Comparison of ENCODE assay signal across 8 cellular contexts in the genomic region with DNA sequence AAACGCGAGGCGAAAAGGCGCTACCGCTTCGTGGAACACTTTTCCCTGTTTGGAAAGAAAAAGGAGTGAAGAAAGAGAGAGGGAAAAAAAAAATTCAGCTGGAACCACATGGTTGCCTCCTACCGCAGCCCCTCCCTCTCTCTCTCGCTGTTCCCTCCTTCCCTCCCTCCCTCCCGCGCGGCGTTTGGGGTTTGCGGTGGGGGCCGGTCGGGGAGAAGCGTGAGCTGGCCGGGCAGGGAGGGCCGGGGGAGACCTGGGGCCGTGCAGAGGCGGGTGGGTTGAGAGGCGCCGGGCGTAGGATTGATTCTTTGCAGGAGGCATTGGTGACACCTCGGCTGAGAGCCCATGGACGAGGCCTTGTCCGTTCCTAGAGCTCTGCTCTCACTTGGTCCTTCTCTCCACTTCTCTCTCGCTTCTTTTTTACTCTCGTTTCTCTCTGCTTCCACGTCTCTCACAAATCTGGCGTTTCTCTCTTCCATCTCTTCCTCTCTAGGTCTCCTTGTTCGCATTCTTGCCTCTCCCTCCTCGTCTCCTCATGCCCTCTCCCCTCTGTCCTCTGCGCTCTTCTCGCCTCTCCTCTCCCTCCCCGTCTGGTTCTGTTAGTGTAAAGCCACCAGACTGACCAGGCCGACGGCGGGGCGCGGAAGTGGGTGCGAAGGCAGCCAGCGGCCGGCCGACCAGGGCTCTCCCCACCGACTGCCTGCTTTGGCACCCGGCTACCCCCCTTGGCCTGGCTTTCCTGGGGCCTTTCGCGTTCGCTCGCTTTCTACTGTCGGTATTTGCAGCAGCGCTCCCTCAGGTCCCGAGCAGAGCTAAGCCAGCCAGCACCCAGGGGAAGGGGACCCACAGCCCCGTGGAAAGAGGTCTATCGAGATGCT. TPM values are rescaled to one million over a fixed set of nuclear protein-coding genes. Genes with fewer than 3 reads are reported as not detected.
DNase-seq lines count a peak whose midpoint lies in the region; ATAC-seq and TF ChIP-seq lines count a peak whose summit lies in the region.

A gene with protein sequence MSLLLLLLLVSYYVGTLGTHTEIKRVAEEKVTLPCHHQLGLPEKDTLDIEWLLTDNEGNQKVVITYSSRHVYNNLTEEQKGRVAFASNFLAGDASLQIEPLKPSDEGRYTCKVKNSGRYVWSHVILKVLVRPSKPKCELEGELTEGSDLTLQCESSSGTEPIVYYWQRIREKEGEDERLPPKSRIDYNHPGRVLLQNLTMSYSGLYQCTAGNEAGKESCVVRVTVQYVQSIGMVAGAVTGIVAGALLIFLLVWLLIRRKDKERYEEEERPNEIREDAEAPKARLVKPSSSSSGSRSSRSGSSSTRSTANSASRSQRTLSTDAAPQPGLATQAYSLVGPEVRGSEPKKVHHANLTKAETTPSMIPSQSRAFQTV (minus strand): TSS at position 67 of the 878 bp plus-strand sequence. CDS start 308 bp downstream, outside the sequence.

- peaks cover 0 to 11% of the 10 kb centered on the region in 2 donors for H3K4me1 ChIP-seq in esophagus (ENCODE audit: control insufficient read depth in 2 of 2, insufficient read depth in 2 of 2, low read length in 1 of 2)
- H3K4me1 ChIP-seq in uterus = no peaks in the 10 kb centered on the region

- intact Hi-C loops in uterus (cut with DNase I; ENCODE audit: low total_unique reads) = no loop called here

- WGBS in esophagus, 2 donors = 11 to 18% methylated on average over 42 to 55 of the region's 55 CpGs

- DNase-seq in DMS53 (lab: John Stamatoyannopoulos, UW) (peak; percentile 60), DMS53 treated with DMSO at 0.1 percent for 48 hours (lab: John Stamatoyannopoulos, UW; ENCODE audit: unreplicated experiment) (no peak), T-helper 17 cell (no peak), myocyte (ENCODE audit: low read depth) (peak; percentile 64), uterus (peak; percentile 84 to 85)
- no peak for DNase-seq in activated CD4-positive, CD25-positive, alpha-beta regulatory T cell treated with anti-CD3 and anti-CD28 coated beads, Interleukin-2, amount 50 U/mL, for 72 hours

- no peak for TF ChIP-seq CTCF in uterus (IDR thresholded peaks at IDR 0.05)

- H3K36me3 ChIP-seq in esophagus (ENCODE audit: control insufficient read depth in 2 of 2, insufficient read depth in 2 of 2, low read length in 1 of 2) (no peaks in the 10 kb centered on the region), uterus (no peaks in the 10 kb centered on the region)

- H3K27ac Mint-ChIP-seq in T-helper 17 cell = no peak within 1 kb of the TSS

- TF ChIP-seq POLR2A in uterus (IDR thresholded peaks at IDR 0.05) = no peak

- H3K9me3 ChIP-seq in T-helper 17 cell (ENCODE audit: control insufficient read depth, low read length, poor library complexity, severe bottlenecking) = no peaks in the 10 kb centered on the region
- H3K9me3 ChIP-seq in esophagus (ENCODE audit: control insufficient read depth in 2 of 2, insufficient read depth in 1 of 2, low read depth in 1 of 2, low read length in 1 of 2) = no peaks in the 10 kb centered on the region
- no peaks in the 10 kb centered on the region for H3K9me3 ChIP-seq in uterus

- H3K27me3 ChIP-seq in esophagus (ENCODE audit: control insufficient read depth in 1 of 2, insufficient read depth in 2 of 2, low read length in 2 of 2) (peaks cover 0 to 6% of the 10 kb centered on the region in 2 donors), uterus (no peaks in the 10 kb centered on the region)

- peak within 1 kb of the TSS; percentile 32 to 44 for H3K4me3 ChIP-seq in esophagus (ENCODE audit: low read depth in 1 of 2, low read length in 2 of 2)
- H3K4me3 ChIP-seq in uterus = peak within 1 kb of the TSS; percentile 50 to 57

- peaks cover 12% of the 10 kb centered on the region for H3K36me3 Mint-ChIP-seq in T-helper 17 cell (ENCODE audit: low read depth)

- no peak for ATAC-seq in T-helper 17 cell
- ATAC-seq in HG03432 (IDR thresholded peaks at IDR 0.05; ENCODE audit: unreplicated experiment) = no peak

- H3K27ac ChIP-seq in esophagus (ENCODE audit: low read depth in 2 of 2, low read length in 1 of 2) = peak within 1 kb of the TSS; percentile 58 to 74
- peak within 1 kb of the TSS; percentile 91 to 93 for H3K27ac ChIP-seq in uterus

- H3K4me3 Mint-ChIP-seq in T-helper 17 cell = peak within 1 kb of the TSS; percentile 88

- peaks cover 23% of the 10 kb centered on the region for H3K4me1 Mint-ChIP-seq in T-helper 17 cell

- peaks cover 83% of the 10 kb centered on the region for H3K27me3 Mint-ChIP-seq in T-helper 17 cell

RNA-seq across cellular contexts. Expression of the gene that starts here (rescaled TPM):
- under 1 TPM; 0.26 to 0.67 TPM for total RNA-seq in T-helper 17 cell
- polyA plus RNA-seq in esophagus = 1 to 10 TPM; 2.9 to 4.2 TPM
- total RNA-seq in myocyte = 17.2 and 32.0 TPM in 2 replicates
- polyA plus RNA-seq in myocyte (2012) = 16.6 TPM
- 100 to 1,000 TPM in 2 of 4 donors, 10 to 100 TPM in 2; 51.6 to 143 (median 95.7) TPM for total RNA-seq in uterus

Comparison
In these comparisons a context has a peak if more than half of its experiments do, and no peak if none do; other contexts are left out.
1. RNA of the gene that starts here (total RNA-seq): 51.6 to 143 TPM in uterus and 17.2 to 32.0 TPM in myocyte; 0.26 to 0.67 TPM in T-helper 17 cell; every median in the first group is over 10 times any median in the second.
2. DNase-seq: peak in DMS53 (single experiment), myocyte (single experiment) and uterus (2 of 2); none in DMS53 treated with DMSO at 0.1 percent for 48 hours (single experiment), T-helper 17 cell (0 of 3) and activated CD4-positive, CD25-positive, alpha-beta regulatory T cell treated with anti-CD3 and anti-CD28 coated beads, Interleukin-2, amount 50 U/mL, for 72 hours (single experiment).